In the genomic region with DNA sequence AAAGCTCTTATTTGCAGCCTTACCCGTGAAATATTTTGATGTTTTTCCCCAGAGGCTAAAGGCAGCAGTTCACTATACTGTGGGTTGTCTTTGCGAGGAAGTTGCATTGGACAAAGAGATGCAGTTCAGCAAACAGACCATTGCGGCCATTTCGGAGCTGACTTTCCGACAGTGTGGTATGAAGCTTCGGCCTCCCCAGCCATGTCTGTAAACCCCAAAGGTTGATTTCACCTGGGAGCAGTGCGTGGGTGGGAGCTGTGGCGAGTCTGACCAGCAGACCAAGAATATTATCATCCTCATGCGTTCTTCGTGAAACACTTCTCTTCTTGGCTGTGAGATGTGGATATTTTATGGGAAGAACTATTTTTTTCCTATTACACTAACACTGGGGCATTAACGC, we compare ENCODE assay signal across 30 cellular contexts. TPM values are rescaled to one million over a fixed set of nuclear protein-coding genes. Genes with fewer than 3 reads are reported as not detected.
"Had no signal": no experiment of that assay in that cellular context is flagged by ENCODE, and none has a peak within 500 bp of the region (broad histone marks: within the 10 kb centered on the region; RNA-seq: fewer than 3 reads in every experiment).

No MANE protein-coding gene starts in this region.

- H3K36me3 ChIP-seq: ascending aorta, cardiac muscle cell, left lung, lower lobe of right lung, neutrophil, transverse colon had no signal

- H3K27ac ChIP-seq: ascending aorta, cardiac muscle cell, coronary artery, gastroesophageal sphincter, heart left ventricle, left lung, lower lobe of right lung, neutrophil, spleen, testis, transverse colon, VCaP had no signal

- H3K27me3 ChIP-seq: ascending aorta, cardiac muscle cell, dorsolateral prefrontal cortex, gastroesophageal sphincter, heart left ventricle, left lung, neutrophil, spleen, testis, transverse colon had no signal

- H3K27me3 Mint-ChIP-seq: activated CD4-positive, alpha-beta memory T cell treated with anti-CD3 and anti-CD28 coated beads for 36 hours; activated naive CD8-positive, alpha-beta T cell treated with anti-CD3 and anti-CD28 coated beads, Interleukin-2, amount 10 ng/mL, durations not matched to agents 7 days and 5 days; naive thymus-derived CD8-positive, alpha-beta T cell had no signal

- H3K9me3 ChIP-seq: ascending aorta, gastroesophageal sphincter, heart left ventricle, left lung, lower lobe of right lung, neutrophil, spleen, testis, transverse colon had no signal

- H3K36me3 Mint-ChIP-seq: activated CD4-positive, alpha-beta memory T cell treated with anti-CD3 and anti-CD28 coated beads for 36 hours; activated naive CD8-positive, alpha-beta T cell treated with anti-CD3 and anti-CD28 coated beads, Interleukin-2, amount 10 ng/mL, durations not matched to agents 7 days and 5 days; brain had no signal

- ATAC-seq: activated CD4-positive, CD25-positive, alpha-beta regulatory T cell treated with anti-CD3 and anti-CD28 coated beads, Interleukin-2, amount 50 U/mL, for 24 hours; gastroesophageal sphincter; heart left ventricle; left lung; lower lobe of right lung; naive thymus-derived CD8-positive, alpha-beta T cell; stimulated activated naive CD8-positive, alpha-beta T cell treated with anti-CD3 and anti-CD28 coated beads, Interleukin-15, Interleukin-2, amounts not matched to agents 100 U/mL and 50 U/mL, for 24 hours had no signal

- H3K4me3 ChIP-seq: ascending aorta, cardiac muscle cell, coronary artery, dorsolateral prefrontal cortex, gastroesophageal sphincter, heart left ventricle, left lung, lower lobe of right lung, spleen, testis, transverse colon had no signal

- H3K9me3 Mint-ChIP-seq: activated CD4-positive, alpha-beta memory T cell treated with anti-CD3 and anti-CD28 coated beads for 36 hours; activated naive CD4-positive, alpha-beta T cell treated with anti-CD3 and anti-CD28 coated beads for 36 hours; activated naive CD8-positive, alpha-beta T cell treated with anti-CD3 and anti-CD28 coated beads, Interleukin-2, amount 10 ng/mL, durations not matched to agents 7 days and 5 days; activated T-helper 1 cell treated with anti-CD3 and anti-CD28 coated beads, Interleukin-12 subunit alpha, Interleukin-12 subunit beta, Interleukin-2, Interleukin-4 antibody, amounts not matched to agents 30 ng/mL and 10 ng/mL and 1 ng/mL, durations not matched to agents 14 hours and 24 hours and 36 hours; brain; naive thymus-derived CD8-positive, alpha-beta T cell had no signal

- H3K27ac Mint-ChIP-seq: activated CD4-positive, alpha-beta memory T cell treated with anti-CD3 and anti-CD28 coated beads for 36 hours; activated naive CD4-positive, alpha-beta T cell treated with anti-CD3 and anti-CD28 coated beads for 36 hours; activated naive CD8-positive, alpha-beta T cell treated with anti-CD3 and anti-CD28 coated beads, Interleukin-2, amount 10 ng/mL, durations not matched to agents 7 days and 5 days; activated T-helper 1 cell treated with anti-CD3 and anti-CD28 coated beads, Interleukin-12 subunit alpha, Interleukin-12 subunit beta, Interleukin-2, Interleukin-4 antibody, amounts not matched to agents 30 ng/mL and 10 ng/mL and 1 ng/mL, durations not matched to agents 14 hours and 24 hours and 36 hours had no signal

- H3K4me3 Mint-ChIP-seq: activated CD4-positive, alpha-beta memory T cell treated with anti-CD3 and anti-CD28 coated beads for 36 hours; activated naive CD4-positive, alpha-beta T cell treated with anti-CD3 and anti-CD28 coated beads for 36 hours; activated naive CD8-positive, alpha-beta T cell treated with anti-CD3 and anti-CD28 coated beads, Interleukin-2, amount 10 ng/mL, durations not matched to agents 7 days and 5 days; activated T-helper 1 cell treated with anti-CD3 and anti-CD28 coated beads, Interleukin-12 subunit alpha, Interleukin-12 subunit beta, Interleukin-2, Interleukin-4 antibody, amounts not matched to agents 30 ng/mL and 10 ng/mL and 1 ng/mL, durations not matched to agents 14 hours and 24 hours and 36 hours had no signal

- DNase-seq: activated CD4-positive, alpha-beta memory T cell treated with anti-CD3 and anti-CD28 coated beads for 36 hours; activated CD4-positive, alpha-beta T cell treated with anti-CD3 and anti-CD28 coated beads for 48 hours; activated CD8-positive, alpha-beta memory T cell treated with anti-CD3 and anti-CD28 coated beads, Interleukin-2, amount 50 U/mL, for 4 hours; activated effector memory CD4-positive, alpha-beta T cell treated with anti-CD3 and anti-CD28 coated beads, Interleukin-2, amount 50 U/mL, for 16 hours; activated naive CD4-positive, alpha-beta T cell treated with anti-CD3 and anti-CD28 coated beads for 36 hours; activated naive CD8-positive, alpha-beta T cell treated with anti-CD3 and anti-CD28 coated beads, Interleukin-2, amount 10 ng/mL, durations not matched to agents 7 days and 5 days; activated T-cell treated with anti-CD3 and anti-CD28 coated beads, Interleukin-2, amount 50 U/mL, for 1 hour; dorsolateral prefrontal cortex; heart left ventricle; left lung; lower lobe of right lung; mesenchymal stem cell; naive thymus-derived CD8-positive, alpha-beta T cell; spleen; stimulated activated naive CD8-positive, alpha-beta T cell treated with anti-CD3 and anti-CD28 coated beads, Interleukin-15, Interleukin-2, amounts not matched to agents 100 U/mL and 50 U/mL, for 24 hours; T-helper 9 cell; testis; transverse colon had no signal

RNA-seq across cellular contexts. Expression of a gene that starts 3.6 kb away (rescaled TPM):
- total RNA-seq: ascending aorta had no signal

RNA-seq across cellular contexts. Expression of a gene that starts 16.0 kb away (rescaled TPM):
- total RNA-seq: ascending aorta, endothelial cell of umbilical vein, fibroblast of villous mesenchyme, gastroesophageal sphincter, lower lobe of right lung had no signal
- polyA plus RNA-seq: fibroblast of lung, heart left ventricle had no signal
